1 cellular context compared by ENCODE assay signal in the genomic region with DNA sequence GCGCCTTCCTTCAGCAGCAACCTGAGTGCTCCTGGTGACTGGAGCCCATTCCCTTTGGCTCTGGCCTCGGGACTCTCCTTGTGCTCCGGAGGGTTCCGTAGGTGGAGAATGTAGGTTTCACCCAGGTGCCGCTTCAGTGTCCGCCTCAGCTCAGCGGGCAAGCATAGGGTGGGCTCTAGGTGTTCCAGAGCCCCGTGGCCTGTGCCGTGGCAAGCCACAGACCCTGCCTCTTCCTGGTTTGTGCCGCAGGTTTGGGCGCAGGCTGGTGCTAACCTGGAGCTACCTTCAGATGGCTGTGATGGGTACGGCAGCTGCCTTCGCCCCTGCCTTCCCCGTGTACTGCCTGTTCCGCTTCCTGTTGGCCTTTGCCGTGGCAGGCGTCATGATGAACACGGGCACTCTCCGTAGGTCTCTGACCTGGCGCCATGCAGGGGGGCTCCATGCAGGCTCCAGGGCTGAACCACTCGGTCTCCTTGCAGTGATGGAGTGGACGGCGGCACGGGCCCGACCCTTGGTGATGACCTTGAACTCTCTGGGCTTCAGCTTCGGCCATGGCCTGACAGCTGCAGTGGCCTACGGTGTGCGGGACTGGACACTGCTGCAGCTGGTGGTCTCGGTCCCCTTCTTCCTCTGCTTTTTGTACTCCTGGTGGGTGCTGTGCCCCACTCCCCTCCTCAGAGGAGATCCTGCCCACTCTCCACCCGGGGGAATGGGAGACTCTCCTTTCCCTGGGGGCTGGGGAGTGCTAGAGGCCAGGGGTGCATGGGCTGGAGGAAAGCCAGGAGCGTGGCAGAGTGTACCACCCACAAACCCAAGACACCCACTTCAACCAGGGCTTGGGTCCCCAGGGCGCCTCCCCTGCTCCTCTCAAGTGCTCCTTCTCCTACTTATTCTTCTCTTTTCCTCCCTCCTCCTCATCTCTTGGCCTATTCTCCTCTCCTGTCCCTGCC.
TF ChIP-seq lines count a peak whose summit lies in the region.

No MANE protein-coding gene starts in this region.

TF ChIP-seq in SK-N-SH treated with all-trans-retinoic acid at 6 μM for 48 hours, 23 proteins besides CTCF, POLR2A, EP300 and RAD21 (continued from another document):
- TF ChIP-seq, protein P1, sequence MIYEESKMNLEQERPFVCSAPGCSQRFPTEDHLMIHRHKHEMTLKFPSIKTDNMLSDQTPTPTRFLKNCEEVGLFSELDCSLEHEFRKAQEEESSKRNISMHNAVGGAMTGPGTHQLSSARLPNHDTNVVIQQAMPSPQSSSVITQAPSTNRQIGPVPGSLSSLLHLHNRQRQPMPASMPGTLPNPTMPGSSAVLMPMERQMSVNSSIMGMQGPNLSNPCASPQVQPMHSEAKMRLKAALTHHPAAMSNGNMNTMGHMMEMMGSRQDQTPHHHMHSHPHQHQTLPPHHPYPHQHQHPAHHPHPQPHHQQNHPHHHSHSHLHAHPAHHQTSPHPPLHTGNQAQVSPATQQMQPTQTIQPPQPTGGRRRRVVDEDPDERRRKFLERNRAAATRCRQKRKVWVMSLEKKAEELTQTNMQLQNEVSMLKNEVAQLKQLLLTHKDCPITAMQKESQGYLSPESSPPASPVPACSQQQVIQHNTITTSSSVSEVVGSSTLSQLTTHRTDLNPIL (CRISPR knock-in tag; IDR thresholded peaks at IDR 0.05; ENCODE audit: low read depth), result no peak
- TF ChIP-seq, protein P2, sequence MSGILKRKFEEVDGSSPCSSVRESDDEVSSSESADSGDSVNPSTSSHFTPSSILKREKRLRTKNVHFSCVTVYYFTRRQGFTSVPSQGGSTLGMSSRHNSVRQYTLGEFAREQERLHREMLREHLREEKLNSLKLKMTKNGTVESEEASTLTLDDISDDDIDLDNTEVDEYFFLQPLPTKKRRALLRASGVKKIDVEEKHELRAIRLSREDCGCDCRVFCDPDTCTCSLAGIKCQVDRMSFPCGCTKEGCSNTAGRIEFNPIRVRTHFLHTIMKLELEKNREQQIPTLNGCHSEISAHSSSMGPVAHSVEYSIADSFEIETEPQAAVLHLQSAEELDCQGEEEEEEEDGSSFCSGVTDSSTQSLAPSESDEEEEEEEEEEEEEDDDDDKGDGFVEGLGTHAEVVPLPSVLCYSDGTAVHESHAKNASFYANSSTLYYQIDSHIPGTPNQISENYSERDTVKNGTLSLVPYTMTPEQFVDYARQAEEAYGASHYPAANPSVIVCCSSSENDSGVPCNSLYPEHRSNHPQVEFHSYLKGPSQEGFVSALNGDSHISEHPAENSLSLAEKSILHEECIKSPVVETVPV (CRISPR knock-in tag; IDR thresholded peaks at IDR 0.05), result no peak
- TF ChIP-seq TOX (CRISPR knock-in tag; IDR thresholded peaks at IDR 0.05; ENCODE audit: borderline replicate concordance), result no peak
- no peak for TF ChIP-seq ARNTL (CRISPR knock-in tag; IDR thresholded peaks at IDR 0.05; ENCODE audit: borderline replicate concordance, low read depth)
- no peak for TF ChIP-seq ZNF8 (CRISPR knock-in tag; IDR thresholded peaks at IDR 0.05)
